Comparison of ENCODE assay signal across 1 cellular context in genomic region chr6:17032595-17033591, GRCh38.
TF ChIP-seq lines count a peak whose summit lies in the region.

No MANE protein-coding gene starts in this region.

TF ChIP-seq in HEK293, 187 proteins besides CTCF, POLR2A, EP300 and RAD21 (continued from another document):
- peak; percentile 100 for TF ChIP-seq INSM2 (tag by site-specific recombination; IDR thresholded peaks at IDR 0.05)
- TF ChIP-seq ZNF623 (tag by site-specific recombination; IDR thresholded peaks at IDR 0.05), result no peak
- no peak for TF ChIP-seq ZNF362 (tag by site-specific recombination; IDR thresholded peaks at IDR 0.05)
- TF ChIP-seq ZNF280C (tag by site-specific recombination; IDR thresholded peaks at IDR 0.05), result no peak
- TF ChIP-seq ZNF76 (tag by site-specific recombination; IDR thresholded peaks at IDR 0.05; ENCODE audit: borderline replicate concordance, low read depth), result 0 out of 2 replicates have a peak, but pooled peaks have one; percentile 13
- TF ChIP-seq SETDB1 (IDR thresholded peaks at IDR 0.05; ENCODE audit: insufficient read length, low read length), result no peak
- peak; percentile 96 for TF ChIP-seq PRDM6 (tag by site-specific recombination; IDR thresholded peaks at IDR 0.05)
- no peak for TF ChIP-seq ZNF837 (tag by site-specific recombination; IDR thresholded peaks at IDR 0.05)
- peak; percentile 76 for TF ChIP-seq WT1 (tag by site-specific recombination; IDR thresholded peaks at IDR 0.05)
- no peak for TF ChIP-seq ZSCAN18 (tag by site-specific recombination; IDR thresholded peaks at IDR 0.05)
- peak; percentile 44; the same call in 1 of the 2 replicates for TF ChIP-seq ZNF394 (tag by site-specific recombination; IDR thresholded peaks at IDR 0.05; ENCODE audit: borderline replicate concordance)
- no peak for TF ChIP-seq ZBTB8A (tag by site-specific recombination; IDR thresholded peaks at IDR 0.05)
- peak; percentile 78 for TF ChIP-seq KLF8 (tag by site-specific recombination; IDR thresholded peaks at IDR 0.05)
- TF ChIP-seq ZNF776 (tag by site-specific recombination; IDR thresholded peaks at IDR 0.05; ENCODE audit: borderline replicate concordance), result no peak
- peak; percentile 71; the same call in 1 of the 2 replicates for TF ChIP-seq ZNF391 (tag by site-specific recombination; IDR thresholded peaks at IDR 0.05; ENCODE audit: borderline replicate concordance, low read depth)
- TF ChIP-seq ZNF513 (tag by site-specific recombination; IDR thresholded peaks at IDR 0.05), result no peak; the same call in 1 of the 2 replicates
- TF ChIP-seq ZNF24 (tag by site-specific recombination; IDR thresholded peaks at IDR 0.05), result peak; percentile 81; the same call in 1 of the 2 replicates
- peak; percentile 20; the same call in 1 of the 2 replicates for TF ChIP-seq ZNF558 (tag by site-specific recombination; IDR thresholded peaks at IDR 0.05)
- TF ChIP-seq GLIS2 (tag by site-specific recombination; IDR thresholded peaks at IDR 0.05), result no peak
- TF ChIP-seq ZBTB1 (tag by site-specific recombination; IDR thresholded peaks at IDR 0.05), result no peak
- peak; percentile 77; the same call in 1 of the 2 replicates for TF ChIP-seq ZNF639 (tag by site-specific recombination; IDR thresholded peaks at IDR 0.05)
- TF ChIP-seq ZNF701 (tag by site-specific recombination; IDR thresholded peaks at IDR 0.05), result no peak
- no peak for TF ChIP-seq ZNF19 (tag by site-specific recombination; IDR thresholded peaks at IDR 0.05; ENCODE audit: low read depth)
- no peak for TF ChIP-seq MZF1 (tag by site-specific recombination; IDR thresholded peaks at IDR 0.05; ENCODE audit: borderline replicate concordance)
- TF ChIP-seq TCF7L2 (IDR thresholded peaks at IDR 0.05; ENCODE audit: borderline replicate concordance, low read depth, low read length), result no peak
- TF ChIP-seq HIC1 (tag by site-specific recombination; IDR thresholded peaks at IDR 0.05), result 0 out of 2 replicates have a peak, but pooled peaks have one; percentile 12
- peak; percentile 29; the same call in 1 of the 2 replicates for TF ChIP-seq TSHZ1 (tag by site-specific recombination; IDR thresholded peaks at IDR 0.05; ENCODE audit: borderline replicate concordance)
- TF ChIP-seq ZFP69B (tag by site-specific recombination; IDR thresholded peaks at IDR 0.05), result peak; percentile 52; the same call in 1 of the 2 replicates
- TF ChIP-seq OSR2 (tag by site-specific recombination; IDR thresholded peaks at IDR 0.05), result no peak
- TF ChIP-seq FEZF1 (tag by site-specific recombination; IDR thresholded peaks at IDR 0.05), result no peak
- peak; percentile 51; the same call in 1 of the 2 replicates for TF ChIP-seq KLF17 (tag by site-specific recombination; IDR thresholded peaks at IDR 0.05)
- TF ChIP-seq KLF10 (tag by site-specific recombination; IDR thresholded peaks at IDR 0.05), result peak; percentile 99
- TF ChIP-seq GLIS1 (tag by site-specific recombination; IDR thresholded peaks at IDR 0.05), result no peak
- TF ChIP-seq SP7 (tag by site-specific recombination; IDR thresholded peaks at IDR 0.05), result peak; percentile 84
- no peak; the same call in 1 of the 2 replicates for TF ChIP-seq SP3 (tag by site-specific recombination; IDR thresholded peaks at IDR 0.05)
- 0 out of 2 replicates have a peak, but pooled peaks have one; percentile 55 for TF ChIP-seq ZNF184 (tag by site-specific recombination; IDR thresholded peaks at IDR 0.05)
- TF ChIP-seq ZSCAN4 (tag by site-specific recombination; IDR thresholded peaks at IDR 0.05), result no peak
- no peak for TF ChIP-seq ZNF529 (tag by site-specific recombination; IDR thresholded peaks at IDR 0.05; ENCODE audit: insufficient replicate concordance)
- TF ChIP-seq ZSCAN23 (tag by site-specific recombination; IDR thresholded peaks at IDR 0.05), result no peak
TF ChIP-seq in HEK293: peak in this region for 42.
